ENCODE assay signal across 14 cellular contexts in the genomic region with DNA sequence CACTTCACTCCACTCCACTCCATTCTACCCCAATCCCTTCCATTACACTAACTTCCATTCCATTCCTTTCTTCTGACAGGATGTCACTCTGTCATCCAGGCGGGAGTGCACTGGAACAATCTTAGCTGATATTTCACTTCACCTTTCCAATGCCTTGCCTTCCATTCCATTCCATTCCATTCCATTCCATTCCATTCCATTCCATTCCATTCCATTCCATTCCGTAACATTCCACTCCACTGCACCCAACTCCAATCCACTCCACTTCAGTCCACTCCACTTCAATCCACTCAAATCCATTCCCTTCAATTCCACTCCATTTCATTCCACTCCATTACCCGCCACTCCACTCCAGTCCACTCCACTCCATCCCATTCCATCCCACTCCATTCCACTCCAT.
DNase-seq lines count a peak whose midpoint lies in the region; ATAC-seq, FAIRE-seq and TF ChIP-seq lines count a peak whose summit lies in the region.
"Had no signal": no experiment of that assay in that cellular context is flagged by ENCODE, and none has a peak within 500 bp of the region (broad histone marks: within the 10 kb centered on the region; RNA-seq: fewer than 3 reads in every experiment).

No MANE protein-coding gene starts in this region.

- no peak for ATAC-seq in GM18907 (IDR thresholded peaks at IDR 0.05; ENCODE audit: unreplicated experiment)
- ATAC-seq: activated naive CD4-positive, alpha-beta T cell treated with anti-CD3 and anti-CD28 coated beads, Interleukin-2, amount 50 U/mL, for 72 hours had no signal

- no peak for FAIRE-seq in small intestine (lab: Jason Lieb, UNC)

- H3K4me1 ChIP-seq in small intestine (ENCODE audit: control insufficient read depth in 2 of 2, insufficient read depth in 1 of 2, low read depth in 1 of 2, low read length in 1 of 2): no peaks in the 10 kb centered on the region

- H3K4me3 ChIP-seq in small intestine (ENCODE audit: low read depth in 1 of 2, low read length in 2 of 2): no peak overlapping the region
- H3K4me3 ChIP-seq: skin epidermis had no signal

- H3K9me3 ChIP-seq in small intestine (ENCODE audit: control insufficient read depth, low read depth): no peaks in the 10 kb centered on the region

- CTCF ChIA-PET in HEK293T (lab: Yijun Ruan, JAX): no interaction called here

- DNase-seq in HT-29 (ENCODE audit: low spot score) (peak; percentile 51), astrocyte of the hippocampus (ENCODE audit: low read depth, low spot score) (peak; percentile 83), glomerular endothelial cell (ENCODE audit: extremely low read depth, low read depth, low spot score) (peak; percentile 82), small intestine (peak; percentile 81), HEK293T (ENCODE audit: extremely low spot score) (no peak), DMS153 (lab: John Stamatoyannopoulos, UW) (no peak)
- DNase-seq in activated T-cell treated with anti-CD3 and anti-CD28 coated beads, Interleukin-2, amount 50 U/mL, for 48 hours: no peak
- DNase-seq: activated CD4-positive, alpha-beta T cell treated with anti-CD3 and anti-CD28 coated beads, Interleukin-2, amount 10 ng/mL, durations not matched to agents 7 days and 5 days; midbrain; NCI-H2227 treated with DMSO at 0.1 percent for 48 hours; SIG-M5 had no signal

- WGBS in small intestine, 3 donors: 56 to 65% methylated on average over 3 of the region's 3 CpGs; no CpG with 5 or more reads in 1 of the 3 donors

- POLR2A ChIA-PET in HEK293T (lab: Yijun Ruan, JAX): no interaction called here

- no peak overlapping the region for H3K27ac ChIP-seq in small intestine (ENCODE audit: low read depth in 1 of 2, low read length in 1 of 2)
- H3K27ac ChIP-seq: skin epidermis had no signal

- H3K27me3 ChIP-seq in small intestine (ENCODE audit: control insufficient read depth in 2 of 2, insufficient read depth in 2 of 2, low read length in 2 of 2): no peaks in the 10 kb centered on the region

- H3K36me3 ChIP-seq in small intestine (ENCODE audit: control insufficient read depth in 2 of 2, insufficient read depth in 2 of 2, low read length in 2 of 2): no peaks in the 10 kb centered on the region

TF ChIP-seq in HEK293T, 16 proteins besides CTCF, POLR2A, EP300 and RAD21:
- TF ChIP-seq ZNF384 (IDR thresholded peaks at IDR 0.05) (no peak), ELF4 (IDR thresholded peaks at IDR 0.05) (no peak), FOXM1 (IDR thresholded peaks at IDR 0.05; ENCODE audit: borderline replicate concordance) (no peak), SP1 (IDR thresholded peaks at IDR 0.05) (no peak), FOXK2 (IDR thresholded peaks at IDR 0.05) (no peak), NFRKB (IDR thresholded peaks at IDR 0.05) (no peak), ARNT (IDR thresholded peaks at IDR 0.05) (no peak), L3MBTL2 (conservative IDR thresholded peaks at IDR 0.05) (no peak), FOXA1 (IDR thresholded peaks at IDR 0.05) (no peak), TARDBP (IDR thresholded peaks at IDR 0.05) (no peak), CTBP1 (IDR thresholded peaks at IDR 0.05; ENCODE audit: borderline replicate concordance) (no peak), HDGF (IDR thresholded peaks at IDR 0.05; ENCODE audit: borderline replicate concordance) (no peak), SUZ12 (IDR thresholded peaks at IDR 0.05) (no peak)
- TF ChIP-seq, protein P1, sequence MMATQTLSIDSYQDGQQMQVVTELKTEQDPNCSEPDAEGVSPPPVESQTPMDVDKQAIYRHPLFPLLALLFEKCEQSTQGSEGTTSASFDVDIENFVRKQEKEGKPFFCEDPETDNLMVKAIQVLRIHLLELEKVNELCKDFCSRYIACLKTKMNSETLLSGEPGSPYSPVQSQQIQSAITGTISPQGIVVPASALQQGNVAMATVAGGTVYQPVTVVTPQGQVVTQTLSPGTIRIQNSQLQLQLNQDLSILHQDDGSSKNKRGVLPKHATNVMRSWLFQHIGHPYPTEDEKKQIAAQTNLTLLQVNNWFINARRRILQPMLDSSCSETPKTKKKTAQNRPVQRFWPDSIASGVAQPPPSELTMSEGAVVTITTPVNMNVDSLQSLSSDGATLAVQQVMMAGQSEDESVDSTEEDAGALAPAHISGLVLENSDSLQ (IDR thresholded peaks at IDR 0.05): no peak

Comparison
In these comparisons a context has a peak if more than half of its experiments do, and no peak if none do; other contexts are left out.
1. DNase-seq: peak in HT-29 (single experiment), astrocyte of the hippocampus (single experiment), glomerular endothelial cell (single experiment) and small intestine (single experiment); none in HEK293T (single experiment), DMS153 (single experiment) and activated T-cell treated with anti-CD3 and anti-CD28 coated beads, Interleukin-2, amount 50 U/mL, for 48 hours (0 of 2).